In genomic region chr12:125061229-125061628, GRCh38 we compare ENCODE assay signal across 2 cellular contexts.
TF ChIP-seq lines count a peak whose summit lies in the region.

No MANE protein-coding gene starts in this region.

TF ChIP-seq in HEK293, 187 proteins besides CTCF, POLR2A, EP300 and RAD21 (continued from another document):
- no peak for TF ChIP-seq BCL6B (tag by site-specific recombination; IDR thresholded peaks at IDR 0.05)
- peak; percentile 53 for TF ChIP-seq ZNF529 (tag by site-specific recombination; IDR thresholded peaks at IDR 0.05; ENCODE audit: insufficient replicate concordance)
- 0 out of 2 replicates have a peak, but pooled peaks have one; percentile 33 for TF ChIP-seq ZNF626 (tag by site-specific recombination; IDR thresholded peaks at IDR 0.05)
- TF ChIP-seq ZFP37 (tag by site-specific recombination; IDR thresholded peaks at IDR 0.05) = no peak
- peak; percentile 93 for TF ChIP-seq SETDB1 (IDR thresholded peaks at IDR 0.05; ENCODE audit: insufficient read length, low read length)

TF ChIP-seq in K562, 482 proteins besides CTCF, POLR2A, EP300 and RAD21 (continued from another document):
- no peak for TF ChIP-seq NONO (IDR thresholded peaks at IDR 0.05; ENCODE audit: low read depth in 2 of 2, low read length in 1 of 2)
- no peak for TF ChIP-seq TEAD4 (IDR thresholded peaks at IDR 0.05; ENCODE audit: low read length)
- TF ChIP-seq TEAD4 (CRISPR knock-in tag; IDR thresholded peaks at IDR 0.05; ENCODE audit: borderline replicate concordance) = no peak
- TF ChIP-seq HES1 (IDR thresholded peaks at IDR 0.05; ENCODE audit: low read depth) = no peak
- TF ChIP-seq SUPT5H (IDR thresholded peaks at IDR 0.05) = no peak
- no peak for TF ChIP-seq FOXM1 (IDR thresholded peaks at IDR 0.05; ENCODE audit: low read depth)
- TF ChIP-seq FOXM1 (CRISPR knock-in tag; IDR thresholded peaks at IDR 0.05; ENCODE audit: low read depth) = no peak
- no peak for TF ChIP-seq ZNF217 (CRISPR knock-in tag; IDR thresholded peaks at IDR 0.05)
- no peak for TF ChIP-seq HSF4 (CRISPR knock-in tag; IDR thresholded peaks at IDR 0.05; ENCODE audit: borderline replicate concordance)
- TF ChIP-seq MCM2 (IDR thresholded peaks at IDR 0.05; ENCODE audit: low read depth) = no peak
- no peak for TF ChIP-seq ZNF644 (tag; IDR thresholded peaks at IDR 0.05; ENCODE audit: low read depth)
- TF ChIP-seq HMGN3 (IDR thresholded peaks at IDR 0.05; ENCODE audit: borderline replicate concordance, extremely low read depth, insufficient read length, low read depth, low read length) = no peak
- no peak for TF ChIP-seq SNIP1 (IDR thresholded peaks at IDR 0.05; ENCODE audit: low read depth)
- TF ChIP-seq MEF2A (IDR thresholded peaks at IDR 0.05; ENCODE audit: control insufficient read depth, low read depth, low read length) = peak; percentile 79; the same call in 1 of the 2 replicates
- no peak for TF ChIP-seq THRA (IDR thresholded peaks at IDR 0.05)
- peak in 1 of 2 experiments; percentile 72; a peak in 2 of 3 replicates for TF ChIP-seq CBX3 (IDR thresholded peaks at IDR 0.05; ENCODE audit: borderline replicate concordance in 1 of 2, low read length in 2 of 2)
- peak in 1 of 2 experiments; percentile 39; a peak in 1 of 4 replicates for TF ChIP-seq TRIM24 (IDR thresholded peaks at IDR 0.05)
- TF ChIP-seq MBD1 (CRISPR knock-in tag; IDR thresholded peaks at IDR 0.05) = peak; percentile 92
